ENCODE assay signal across 1 cellular context in genomic region chr9:19372576-19372975, GRCh38.
TF ChIP-seq lines count a peak whose summit lies in the region.

No MANE protein-coding gene starts in this region.

TF ChIP-seq in WTC11, 78 proteins besides CTCF, POLR2A, EP300 and RAD21 (continued from another document):
- TF ChIP-seq STAT6 (CRISPR knock-in tag; conservative IDR thresholded peaks at IDR 0.05; ENCODE audit: low read depth) (no peak), ZNF121 (CRISPR knock-in tag; IDR thresholded peaks at IDR 0.05) (peak; percentile 90), AR (CRISPR knock-in tag; IDR thresholded peaks at IDR 0.05) (peak; percentile 51; the same call in 1 of the 2 replicates), ZBTB21 (CRISPR knock-in tag; IDR thresholded peaks at IDR 0.05; ENCODE audit: borderline replicate concordance) (no peak), GTF2I (CRISPR knock-in tag; conservative IDR thresholded peaks at IDR 0.05) (no peak)
